In the genomic region with DNA sequence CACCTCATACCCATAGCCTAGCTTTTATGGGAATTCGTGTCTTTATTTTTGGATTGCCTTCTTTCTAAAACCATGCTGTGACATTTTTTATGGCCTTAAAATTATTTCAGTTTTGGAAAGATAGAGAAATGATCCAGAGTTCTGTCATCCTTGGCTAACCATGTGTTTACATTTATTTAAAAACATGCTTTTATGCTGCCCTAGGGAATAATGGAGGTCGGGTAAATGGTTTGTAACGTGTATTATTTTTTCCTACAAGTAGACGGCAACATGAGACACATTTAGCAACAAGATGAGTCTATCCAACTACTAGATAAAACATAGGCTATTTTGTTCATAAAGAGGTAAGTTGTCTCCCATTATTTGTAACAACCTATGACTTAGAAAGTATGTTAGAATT, we compare ENCODE assay signal across 15 cellular contexts. TPM values are rescaled to one million over a fixed set of nuclear protein-coding genes. Genes with fewer than 3 reads are reported as not detected.
DNase-seq lines count a peak whose midpoint lies in the region; ATAC-seq and TF ChIP-seq lines count a peak whose summit lies in the region.
"Had no signal": no experiment of that assay in that cellular context is flagged by ENCODE, and none has a peak within 500 bp of the region (broad histone marks: within the 10 kb centered on the region; RNA-seq: fewer than 3 reads in every experiment).

No MANE protein-coding gene starts in this region.

- H3K4me3 ChIP-seq in tibial artery, result no peak overlapping the region
- H3K4me3 ChIP-seq: K562, lung, testis had no signal

- no peaks in the 10 kb centered on the region for H3K27me3 ChIP-seq in tibial artery
- H3K27me3 ChIP-seq: testis had no signal

- peak; percentile 58 for DNase-seq in NCI-H1694 treated with DMSO at 0.1 percent for 48 hours (lab: John Stamatoyannopoulos, UW)
- no peak for DNase-seq in NCI-H1694 (lab: John Stamatoyannopoulos, UW)
- no peak for DNase-seq in sciatic nerve (ENCODE audit: low spot score)
- no peak for DNase-seq in tibial artery
- no peak for DNase-seq in left lobe of liver (ENCODE audit: low spot score)
- no peak for DNase-seq in A172 (ENCODE audit: low spot score)
- DNase-seq: GF-D8 had no signal

- H3K9me3 ChIP-seq in tibial artery, result no peaks in the 10 kb centered on the region
- H3K9me3 ChIP-seq: testis had no signal

- H3K36me3 ChIP-seq in tibial artery, result no peaks in the 10 kb centered on the region

- TF ChIP-seq CTCF in tibial artery (IDR thresholded peaks at IDR 0.05), result no peak

- intact Hi-C loops in sciatic nerve (cut with DNase I), result no loop called here
- intact Hi-C loops in tibial artery (cut with DNase I; ENCODE audit: low total_unique reads), result no loop called here

- ATAC-seq in HG03025 (IDR thresholded peaks at IDR 0.05; ENCODE audit: low FRiP score, unreplicated experiment), result peak; percentile 5
- peak; percentile 70 for ATAC-seq in sciatic nerve
- ATAC-seq in left lobe of liver, result no peak

- peaks cover 0 to 27% (median 7%) of the 10 kb centered on the region in 4 donors for H3K4me1 ChIP-seq in tibial artery

- peak overlapping the region; percentile 91 for H3K27ac ChIP-seq in cingulate gyrus (ENCODE audit: low read depth, low read length)
- peak overlapping the region in 1 of 2 donors; percentile 48 for H3K27ac ChIP-seq in tibial artery
- H3K27ac ChIP-seq: 22Rv1, testis had no signal

RNA-seq across cellular contexts. Expression of a gene that starts 2.5 kb away (rescaled TPM):
- total RNA-seq in sciatic nerve (4.6 TPM), left lobe of liver (not detected)
- not detected in 2 replicates for total RNA-seq in A172 (2014; rRNA removed; shearing (Covaris generic))
- total RNA-seq: cardiac septum, Right ventricle myocardium inferior had no signal
